ENCODE assay signal across 12 cellular contexts in genomic region chr15:92847841-92848240, GRCh38.
"Had no signal": no experiment of that assay in that cellular context is flagged by ENCODE, and none has a peak within 500 bp of the region (broad histone marks: within the 10 kb centered on the region; RNA-seq: fewer than 3 reads in every experiment).

No MANE protein-coding gene starts in this region.

- H3K4me2 ChIP-seq: hepatocyte had no signal

- H3K9me3 ChIP-seq: psoas muscle, right lobe of liver, suprapubic skin had no signal

- H3K36me3 ChIP-seq: right lobe of liver, suprapubic skin had no signal

- H3K9me3 Mint-ChIP-seq: effector memory CD8-positive, alpha-beta T cell had no signal

- H3K4me3 ChIP-seq: hepatocyte, psoas muscle, right lobe of liver, suprapubic skin had no signal

- H3K27ac ChIP-seq: epithelial cell of prostate, hepatocyte, psoas muscle, right lobe of liver, suprapubic skin had no signal

- DNase-seq: activated CD8-positive, alpha-beta memory T cell treated with anti-CD3 and anti-CD28 coated beads for 24 hours; effector memory CD8-positive, alpha-beta T cell; psoas muscle; right lobe of liver; SIG-M5; stimulated activated naive CD4-positive, alpha-beta T cell had no signal

- H3K4me3 Mint-ChIP-seq: brain; effector memory CD8-positive, alpha-beta T cell had no signal

- H3K79me2 ChIP-seq: hepatocyte had no signal

- ATAC-seq: activated CD4-positive, CD25-positive, alpha-beta regulatory T cell treated with anti-CD3 and anti-CD28 coated beads, Interleukin-2, amount 50 U/mL, for 24 hours; effector memory CD8-positive, alpha-beta T cell; psoas muscle had no signal

- H3K27me3 ChIP-seq: hepatocyte, right lobe of liver, suprapubic skin had no signal

- H3K27me3 Mint-ChIP-seq: brain; effector memory CD8-positive, alpha-beta T cell; type B pancreatic cell had no signal

- H2AFZ ChIP-seq: hepatocyte had no signal

- H3K4me1 ChIP-seq: psoas muscle had no signal
